In genomic region chr6:162119349-162119748, GRCh38 we compare ENCODE assay signal across 1 cellular context.
TF ChIP-seq lines count a peak whose summit lies in the region.

No MANE protein-coding gene starts in this region.

TF ChIP-seq in WTC11, 78 proteins besides CTCF, POLR2A, EP300 and RAD21 (continued from another document):
- no peak for TF ChIP-seq ESRRA (CRISPR knock-in tag; IDR thresholded peaks at IDR 0.05; ENCODE audit: borderline replicate concordance)
